ENCODE assay signal across 1 cellular context in the genomic region with DNA sequence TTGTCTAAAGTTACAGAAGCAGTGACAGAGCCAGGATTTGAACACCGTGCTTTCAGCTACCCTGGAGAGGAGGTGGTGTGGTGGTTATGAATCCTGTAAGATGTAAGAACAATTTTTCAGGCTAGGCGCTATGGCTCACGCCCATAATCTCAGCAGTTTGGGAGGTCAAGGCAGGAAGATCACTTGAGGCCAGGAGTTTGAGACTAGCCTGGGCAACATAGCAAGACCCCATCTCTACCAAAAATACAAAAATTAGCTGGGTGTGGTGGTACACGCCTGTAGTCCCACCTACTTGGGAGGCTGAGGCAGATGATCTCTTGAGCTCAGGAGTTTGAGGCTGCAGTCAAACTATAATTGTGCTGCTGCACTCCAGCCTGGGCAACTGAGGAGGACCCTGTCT. TPM values are rescaled to one million over a fixed set of nuclear protein-coding genes. Genes with fewer than 3 reads are reported as not detected.
"Had no signal": no experiment of that assay in that cellular context is flagged by ENCODE, and none has a peak within 500 bp of the region (broad histone marks: within the 10 kb centered on the region; RNA-seq: fewer than 3 reads in every experiment).

No MANE protein-coding gene starts in this region.

RNA-seq across cellular contexts. Expression of a gene that starts 48.3 kb away (rescaled TPM):
- total RNA-seq: RPMI7951 had no signal
